In genomic region chr11:59756845-59757244, GRCh38 we compare ENCODE assay signal across 8 cellular contexts. TPM values are rescaled to one million over a fixed set of nuclear protein-coding genes. Genes with fewer than 3 reads are reported as not detected.
A peak's percentile ranks its signal among the peaks of the same experiment; 100 is the strongest.
DNase-seq lines count a peak whose midpoint lies in the region; ATAC-seq, FAIRE-seq and TF ChIP-seq lines count a peak whose summit lies in the region.

No MANE protein-coding gene starts in this region.

- no TSS peak for BruUV-seq in Calu3 (replicated peaks; lab: Mats Ljungman, UMichigan)

- 22 to 38% (median 28%) methylated on average over 4 of the region's 4 CpGs for WGBS in adrenal gland, 4 donors

- H3K9me3 Mint-ChIP-seq in Calu3 (ENCODE audit: low read depth, unreplicated experiment): no peaks in the 10 kb centered on the region

- TF ChIP-seq CTCF in Calu3 (IDR thresholded peaks at IDR 0.05; ENCODE audit: unreplicated experiment) (no peak), adrenal gland (IDR thresholded peaks at IDR 0.05) (no peak), uterus (IDR thresholded peaks at IDR 0.05) (no peak)

- H3K36me3 Mint-ChIP-seq in Calu3 (ENCODE audit: insufficient read depth, unreplicated experiment): peaks cover 47% of the 10 kb centered on the region

- peak overlapping the region in 3 of 5 donors; percentile 95 to 98 (median 97) for H3K27ac ChIP-seq in adrenal gland
- peak overlapping the region; percentile 97 to 98 for H3K27ac ChIP-seq in uterus

- ATAC-seq in left colon: peak; percentile 62
- no peak for ATAC-seq in GM21360 (IDR thresholded peaks at IDR 0.05; ENCODE audit: unreplicated experiment)

- no peaks in the 10 kb centered on the region for H3K27me3 ChIP-seq in adrenal gland
- H3K27me3 ChIP-seq in uterus: no peaks in the 10 kb centered on the region

- peaks cover 20 to 23% of the 10 kb centered on the region in 2 donors for H3K4me1 ChIP-seq in adrenal gland (replicated peaks in 1 of 2)
- no peaks in the 10 kb centered on the region for H3K4me1 ChIP-seq in uterus

- no peaks in the 10 kb centered on the region for H3K27me3 Mint-ChIP-seq in Calu3 (ENCODE audit: unreplicated experiment)

- CTCF ChIA-PET in Calu3 (lab: Charles Lee): interaction anchor here (0.6 to 1.9 kb wide), 3 partner anchors 20 to 38 kb away, joined by 3 to 6 read pairs (median 3); no protein-coding TSS in a partner anchor

- TF ChIP-seq POLR2A in adrenal gland (IDR thresholded peaks at IDR 0.05): peak in 1 of 2 donors; percentile 46
- TF ChIP-seq POLR2A in uterus (IDR thresholded peaks at IDR 0.05): no peak

- peak overlapping the region; percentile 81 for H3K4me3 Mint-ChIP-seq in Calu3 (ENCODE audit: low read depth, unreplicated experiment)

- H3K4me1 Mint-ChIP-seq in Calu3 (ENCODE audit: low read depth, unreplicated experiment): peaks cover 53% of the 10 kb centered on the region

- H3K36me3 ChIP-seq in adrenal gland (replicated peaks in 1 of 2): no peaks in the 10 kb centered on the region
- H3K36me3 ChIP-seq in uterus: no peaks in the 10 kb centered on the region

- no peak for FAIRE-seq in GM19239 (lab: Jason Lieb, UNC)

- H3K9me3 ChIP-seq in adrenal gland (replicated peaks in 1 of 3): no peaks in the 10 kb centered on the region
- H3K9me3 ChIP-seq in uterus: no peaks in the 10 kb centered on the region

- H3K4me3 ChIP-seq in adrenal gland (peak overlapping the region in 1 of 4 donors; percentile 92), uterus (no peak overlapping the region)

- peak overlapping the region; percentile 80 for H3K27ac Mint-ChIP-seq in Calu3 (ENCODE audit: unreplicated experiment)

- DNase-seq in Calu3 (peak; percentile 64), HT-29 (ENCODE audit: low spot score) (peak; percentile 79), adrenal gland (peak; percentile 50 to 70 (median 67)), left colon (peak; percentile 62 to 82), uterus (peak; percentile 30 to 54), GM19239 (ENCODE audit: insufficient read length, low spot score) (no peak), pons (ENCODE audit: low spot score) (no peak)

- intact Hi-C loops in Calu3 (cut with micrococcal nuclease; ENCODE audit: unreplicated experiment): loop anchor here (2.0 to 10.0 kb wide), 3 partner anchors 20 to 158 kb away; partner anchors contain the start of gene PATL1
- intact Hi-C loops in adrenal gland (cut with DNase I): no loop called here
- intact Hi-C loops in left colon (cut with DNase I, micrococcal nuclease): no loop called here
- intact Hi-C loops in uterus (cut with DNase I; ENCODE audit: low total_unique reads): no loop called here

RNA-seq across cellular contexts. Expression of gene STX3, which starts 1.7 kb away (rescaled TPM):
- total RNA-seq in Calu3 (2022) (50.1 and 56.9 TPM in 2 replicates), adrenal gland (10 to 100 TPM; 18.4 to 63.2 (median 38.0) TPM), left colon (100 to 1,000 TPM in 1 of 2 donors, 10 to 100 TPM in 1; 83.8 to 133 TPM), uterus (10 to 100 TPM in 3 of 4 donors, 1 to 10 TPM in 1; 8.9 to 36.6 (median 26.3) TPM)
- 80.6 and 86.5 TPM in 2 replicates for total RNA-seq in HT-29 (2014; rRNA removed; shearing (Covaris generic))
- polyA plus RNA-seq in adrenal gland: 10 to 100 TPM; 12.3 to 26.3 (median 24.7) TPM

RNA-seq across cellular contexts. Expression of gene OR10V1, which starts 43.2 kb away (rescaled TPM):
- total RNA-seq in Calu3 (2022) (not detected in 2 replicates), adrenal gland (not detected), left colon (not detected), uterus (not detected)
- not detected in 2 replicates for total RNA-seq in HT-29 (2014; rRNA removed; shearing (Covaris generic))
- not detected for polyA plus RNA-seq in adrenal gland

RNA-seq across cellular contexts. Expression of gene MRPL16, which starts 53.7 kb away (rescaled TPM):
- total RNA-seq in Calu3 (2022): 49.8 and 51.2 TPM in 2 replicates
- total RNA-seq in HT-29 (2014; rRNA removed; shearing (Covaris generic)): 94.0 and 100 TPM in 2 replicates
- 100 to 1,000 TPM in 1 of 8 donors, 10 to 100 TPM in 7; 47.5 to 101 (median 73.5) TPM for total RNA-seq in adrenal gland
- 100 to 1,000 TPM in 2 of 3 donors, 10 to 100 TPM in 1; 61.5 to 143 (median 107) TPM for polyA plus RNA-seq in adrenal gland
- total RNA-seq in left colon: 10 to 100 TPM; 48.5 to 52.3 TPM
- total RNA-seq in uterus: 10 to 100 TPM; 14.3 to 64.4 (median 38.9) TPM

Comparison
In these comparisons a context has a peak if more than half of its experiments do, and no peak if none do; other contexts are left out.
1. DNase-seq: peak in Calu3 (single experiment), HT-29 (single experiment), adrenal gland (7 of 7), left colon (2 of 2) and uterus (2 of 2); none in GM19239 (single experiment) and pons (single experiment).